ENCODE assay signal across 1 cellular context in the genomic region with DNA sequence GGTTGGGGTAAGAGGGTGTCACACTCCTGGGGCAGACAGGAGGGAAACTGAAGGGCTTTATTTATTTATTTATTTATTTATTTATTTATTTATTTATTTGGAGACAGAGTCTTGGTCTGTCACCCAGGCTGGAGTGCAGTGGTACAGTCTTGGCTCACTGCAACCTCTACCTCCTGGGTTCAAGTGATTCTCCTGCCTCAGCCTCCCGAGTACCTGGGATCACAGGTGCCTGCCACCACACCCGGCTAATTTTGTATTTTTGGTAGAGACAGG.
TF ChIP-seq lines count a peak whose summit lies in the region.

No MANE protein-coding gene starts in this region.

TF ChIP-seq in HEK293, 187 proteins besides CTCF, POLR2A, EP300 and RAD21 (continued from another document):
- TF ChIP-seq ZNF518A (tag by site-specific recombination; conservative IDR thresholded peaks at IDR 0.05; ENCODE audit: low read depth) (peak; percentile 79), ZNF654 (tag by site-specific recombination; IDR thresholded peaks at IDR 0.05; ENCODE audit: low read depth) (peak; percentile 13; the same call in 1 of the 2 replicates), ZNF623 (tag by site-specific recombination; IDR thresholded peaks at IDR 0.05) (peak; percentile 65)
